In the genomic region with DNA sequence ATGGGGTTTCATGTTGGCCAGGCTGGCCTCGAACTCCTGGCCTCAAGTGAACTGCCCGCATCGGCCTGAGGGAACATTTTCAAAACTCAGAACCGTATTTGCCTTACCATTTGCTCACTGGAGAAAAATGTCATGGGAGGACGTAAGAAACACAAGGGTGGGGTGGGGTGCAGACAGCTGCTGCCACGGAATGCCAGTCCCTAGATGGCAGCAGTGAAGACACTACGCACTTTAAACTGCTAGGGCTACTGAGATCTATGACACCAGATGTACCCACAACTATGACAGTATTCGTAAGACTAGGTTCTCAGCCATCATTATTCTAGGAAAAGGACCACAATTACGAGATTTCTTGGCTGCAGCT, we compare ENCODE assay signal across 8 cellular contexts. TPM values are rescaled to one million over a fixed set of nuclear protein-coding genes. Genes with fewer than 3 reads are reported as not detected.
DNase-seq lines count a peak whose midpoint lies in the region; ATAC-seq and TF ChIP-seq lines count a peak whose summit lies in the region.
"Not testable (repeated sequence)": the region's sequence is repeated elsewhere in the genome, so short reads cannot be mapped to it uniquely, and the experiment has no call there.

No MANE protein-coding gene starts in this region.

- H3K56ac ChIP-seq in IMR-90 (ENCODE audit: extremely low read depth, insufficient read depth, low read length), result peak overlapping the region; percentile 72; the same call in 1 of the 2 replicates

- DNase-seq in CD1c-positive myeloid dendritic cell (ENCODE audit: extremely low spot score) (peak; percentile 60), IMR-90 (peak; percentile 83), RKO (ENCODE audit: low spot score) (peak; percentile 91), epithelial cell of proximal tubule (ENCODE audit: low read depth) (peak; percentile 52), midbrain (lab: John Stamatoyannopoulos, UW) (peak; percentile 46)
- DNase-seq in GM20000 (ENCODE audit: low spot score), result not testable (repeated sequence)
- peak; percentile 57 for DNase-seq in activated T-cell treated with anti-CD3 and anti-CD28 coated beads, Interleukin-2, amount 50 U/mL, for 1 hour
- DNase-seq in stimulated activated CD8-positive, alpha-beta memory T cell treated with anti-CD3 and anti-CD28 coated beads, Interleukin-12 subunit alpha, Interleukin-12 subunit beta, amount 100 ng/mL, for 1 hour (ENCODE audit: low read depth), result peak; percentile 20

- in situ Hi-C loops in IMR-90 (cut with MboI; ENCODE audit: low sequenced_read_pairs), result loop anchor here (25.0 kb wide), 1 partner anchor 432 kb away; no protein-coding TSS in a partner anchor

- H3K9ac ChIP-seq in IMR-90 (ENCODE audit: low read depth, low read length), result peak overlapping the region; percentile 83

- H3K4ac ChIP-seq in IMR-90 (ENCODE audit: low read depth, low read length), result peak overlapping the region; percentile 30

- TF ChIP-seq POLR2A in IMR-90 (IDR thresholded peaks at IDR 0.05; ENCODE audit: low read depth, low read length), result not testable (repeated sequence)

- not testable (repeated sequence) for H2BK15ac ChIP-seq in IMR-90 (ENCODE audit: low read depth, low read length)

- WGBS in IMR-90 (ENCODE audit: extremely low coverage in 2 of 2, insufficient read length in 1 of 2), 2 experiments, result 0% methylated on average over 1 of the region's 9 CpGs; no CpG with 5 or more reads in 1 of the 2 experiments

- peak overlapping the region; percentile 83 for H2BK5ac ChIP-seq in IMR-90 (ENCODE audit: low read depth, low read length, poor library complexity, severe bottlenecking)

- H2BK20ac ChIP-seq in IMR-90 (ENCODE audit: low read depth, low read length), result not testable (repeated sequence)

- POLR2A ChIA-PET in IMR-90 (lab: Charles Lee; ENCODE audit: unreplicated experiment), result not testable (repeated sequence)

- not testable (repeated sequence) for H2AFZ ChIP-seq in IMR-90 (replicated peaks; ENCODE audit: low read length, poor library complexity)

- H3K36me3 ChIP-seq in IMR-90 (ENCODE audit: control insufficient read depth, insufficient read depth, low read length), result not testable (repeated sequence)

- peak overlapping the region; percentile 61 for H3K18ac ChIP-seq in IMR-90 (ENCODE audit: low read depth, low read length)

- intact Hi-C loops in IMR-90 (cut with micrococcal nuclease), result loop anchor here (5.0 kb wide), 1 partner anchor 167 kb away; no protein-coding TSS in a partner anchor

- peak overlapping the region; percentile 88; the same call in 1 of the 2 replicates for H3K23ac ChIP-seq in IMR-90 (ENCODE audit: low read depth, low read length)

- CTCF ChIA-PET in IMR-90 (lab: Yijun Ruan, JAX), result interaction anchor here (0.6 kb wide), 1 partner anchor 336 kb away, joined by 7 read pairs; no protein-coding TSS in a partner anchor

- H2AK5ac ChIP-seq in IMR-90 (ENCODE audit: low read depth, low read length), result peak overlapping the region; percentile 45; the same call in 1 of the 2 replicates

- peak overlapping the region; percentile 73 for H3K27ac ChIP-seq in IMR-90 (ENCODE audit: insufficient read depth, low read length)

- not testable (repeated sequence) for BruUV-seq in IMR-90 (replicated peaks; lab: Mats Ljungman, UMichigan)

- H3K4me2 ChIP-seq in IMR-90 (ENCODE audit: low read depth, low read length), result peak overlapping the region; percentile 18

- TF ChIP-seq CTCF in GM20000 (IDR thresholded peaks at IDR 0.05; ENCODE audit: extremely low read depth, missing control alignments), result peak; percentile 22
- peak; percentile 50 for TF ChIP-seq CTCF in IMR-90 (conservative IDR thresholded peaks at IDR 0.05; ENCODE audit: low read depth, low read length)
- TF ChIP-seq CTCF in epithelial cell of proximal tubule (conservative IDR thresholded peaks at IDR 0.05; ENCODE audit: low read depth, low read length), result peak; percentile 53

- peak; percentile 54 for ATAC-seq in IMR-90 (ENCODE audit: low read depth)

- H3K14ac ChIP-seq in IMR-90 (replicated peaks; ENCODE audit: low read depth, low read length), result peak overlapping the region; percentile 71; the same call in 1 of the 2 replicates

- peaks cover 8 to 14% of the 10 kb centered on the region in 2 experiments for H3K79me1 ChIP-seq in IMR-90 (ENCODE audit: low read depth in 1 of 2, low read length in 2 of 2)

- H4K5ac ChIP-seq in IMR-90 (ENCODE audit: low read depth, low read length), result peak overlapping the region; percentile 50; the same call in 1 of the 2 replicates

- H3K9me1 ChIP-seq in IMR-90 (ENCODE audit: insufficient read depth, low read length), result not testable (repeated sequence)

- not testable (repeated sequence) for H4K91ac ChIP-seq in IMR-90 (ENCODE audit: insufficient read depth, low read depth, low read length)

- not testable (repeated sequence) for H4K20me1 ChIP-seq in IMR-90 (ENCODE audit: insufficient read depth, low read length)

- not testable (repeated sequence) for H3K9me3 ChIP-seq in IMR-90 (ENCODE audit: control insufficient read depth, insufficient read depth, low read length)

- dilution Hi-C loops in IMR-90 (cut with HindIII; ENCODE audit: low sequenced_read_pairs, unreplicated experiment), result not testable (repeated sequence)

- peak overlapping the region; percentile 84 for H2AK9ac ChIP-seq in IMR-90 (replicated peaks; ENCODE audit: low read depth, low read length, poor library complexity)

- H3K4me3 ChIP-seq in IMR-90 (ENCODE audit: insufficient read depth, low read depth, low read length) (peak overlapping the region; percentile 71), epithelial cell of proximal tubule (ENCODE audit: low read depth, low read length) (peak overlapping the region; percentile 73)

- H3K27me3 ChIP-seq in IMR-90 (ENCODE audit: control insufficient read depth, insufficient read depth, low read length), result not testable (repeated sequence)

- not testable (repeated sequence) for TF ChIP-seq RAD21 in IMR-90 (IDR thresholded peaks at IDR 0.05; ENCODE audit: low read length)

- peak overlapping the region in 1 of 2 experiments; percentile 44; a peak in 3 of 4 replicates for H4K8ac ChIP-seq in IMR-90 (ENCODE audit: low read depth in 2 of 2, low read length in 2 of 2)

- not testable (repeated sequence) for H2BK120ac ChIP-seq in IMR-90 (ENCODE audit: low read depth, low read length)

- H3K4me1 ChIP-seq in IMR-90 (ENCODE audit: control insufficient read depth, insufficient read depth, low read length), result not testable (repeated sequence)

TF ChIP-seq in IMR-90, 13 proteins besides CTCF, POLR2A, EP300 and RAD21:
- 0 out of 2 replicates have a peak, but pooled peaks have one; percentile 48 for TF ChIP-seq CHD1 (IDR thresholded peaks at IDR 0.05; ENCODE audit: low read depth, low read length)

RNA-seq across cellular contexts. Expression of a gene that starts 0.7 kb away (rescaled TPM):
- total RNA-seq in IMR-90 (2012; rRNA removed), result 43.0 and 94.2 TPM in 2 replicates
- 63.4 and 65.7 TPM in 2 replicates for polyA plus RNA-seq in IMR-90 (2012; rRNA removed)
- 23.9 and 24.9 TPM in 2 replicates for polyA plus RNA-seq in IMR-90 (2012; cell fraction: cytosol; rRNA removed)
- 8.3 and 34.7 TPM in 2 replicates for polyA plus RNA-seq in IMR-90 (2012; cell fraction: nucleus; rRNA removed; ENCODE audit: low replicate concordance)
- 82.9 and 83.5 TPM in 2 replicates for total RNA-seq in epithelial cell of proximal tubule

RNA-seq across cellular contexts. Expression of a gene that starts 2.0 kb away (rescaled TPM):
- 23.7 and 27.8 TPM in 2 replicates for total RNA-seq in IMR-90 (2012; rRNA removed)
- polyA plus RNA-seq in IMR-90 (2012; rRNA removed), result 9.6 and 10.7 TPM in 2 replicates
- 3.5 and 5.0 TPM in 2 replicates for polyA plus RNA-seq in IMR-90 (2012; cell fraction: cytosol; rRNA removed)
- 3.3 and 9.4 TPM in 2 replicates for polyA plus RNA-seq in IMR-90 (2012; cell fraction: nucleus; rRNA removed; ENCODE audit: low replicate concordance)
- 12.3 and 15.8 TPM in 2 replicates for total RNA-seq in epithelial cell of proximal tubule
